In genomic region chr14:96592591-96593388, GRCh38 we compare ENCODE assay signal across 8 cellular contexts.
DNase-seq lines count a peak whose midpoint lies in the region; ATAC-seq and TF ChIP-seq lines count a peak whose summit lies in the region.
"Had no signal": no experiment of that assay in that cellular context is flagged by ENCODE, and none has a peak within 500 bp of the region (broad histone marks: within the 10 kb centered on the region; RNA-seq: fewer than 3 reads in every experiment).

No MANE protein-coding gene starts in this region.

- DNase-seq in HL-60 (ENCODE audit: low read depth in 1 of 2, low spot score in 1 of 2) (peak in 1 of 2 experiments; percentile 14), activated T-cell treated with anti-CD3 and anti-CD28 coated beads for 24 hours (ENCODE audit: low read depth) (peak; percentile 40), esophagus muscularis mucosa (ENCODE audit: extremely low spot score) (no peak), NCI-H524 treated with DMSO at 0.1 percent for 48 hours (lab: John Stamatoyannopoulos, UW) (no peak)
- peak; percentile 72 for DNase-seq in natural killer cell treated with Interleukin-12 subunit alpha and Interleukin-12 subunit beta and Interleukin-15 and Interleukin-18, amount 100 ng/mL, for 72 hours (ENCODE audit: low spot score)

- H3K4me3 Mint-ChIP-seq in natural killer cell treated with Interleukin-12 subunit alpha and Interleukin-12 subunit beta and Interleukin-15 and Interleukin-18, amount 100 ng/mL, for 72 hours: peak overlapping the region; percentile 55

- H3K36me3 ChIP-seq in esophagus muscularis mucosa (no peaks in the 10 kb centered on the region), stomach smooth muscle (ENCODE audit: control insufficient read depth in 2 of 2, insufficient read depth in 2 of 2, low read length in 2 of 2) (no peaks in the 10 kb centered on the region)

- peaks cover 5 to 11% of the 10 kb centered on the region in 2 donors for H3K4me1 Mint-ChIP-seq in natural killer cell treated with Interleukin-12 subunit alpha and Interleukin-12 subunit beta and Interleukin-15 and Interleukin-18, amount 100 ng/mL, for 72 hours (ENCODE audit: low read depth in 2 of 2)

- no peak for TF ChIP-seq POLR2A in esophagus muscularis mucosa (IDR thresholded peaks at IDR 0.05; ENCODE audit: low read depth)

- H3K27ac Mint-ChIP-seq in natural killer cell treated with Interleukin-12 subunit alpha and Interleukin-12 subunit beta and Interleukin-15 and Interleukin-18, amount 100 ng/mL, for 72 hours: no peak overlapping the region

- TF ChIP-seq CTCF in HL-60 (IDR thresholded peaks at IDR 0.05; ENCODE audit: insufficient read depth, low read length): no peak
- TF ChIP-seq CTCF in esophagus muscularis mucosa (IDR thresholded peaks at IDR 0.05): no peak

- ATAC-seq in GM19452 (IDR thresholded peaks at IDR 0.05; ENCODE audit: unreplicated experiment): peak; percentile 56
- ATAC-seq in natural killer cell treated with Interleukin-12 subunit alpha and Interleukin-12 subunit beta and Interleukin-15 and Interleukin-18, amount 100 ng/mL, for 72 hours: peak; percentile 86 to 90

- no peak overlapping the region for H3K27ac ChIP-seq in HL-60 (replicated peaks)
- no peak overlapping the region for H3K27ac ChIP-seq in esophagus muscularis mucosa (replicated peaks in 1 of 4)
- no peak overlapping the region for H3K27ac ChIP-seq in stomach smooth muscle (ENCODE audit: low read length)
- H3K27ac ChIP-seq: epithelial cell of prostate had no signal

- TF ChIP-seq EP300 in esophagus muscularis mucosa (IDR thresholded peaks at IDR 0.05): no peak

- no peak overlapping the region for H3K9ac ChIP-seq in stomach smooth muscle (ENCODE audit: low read length in 2 of 2)

- peaks cover 8 to 26% of the 10 kb centered on the region in 2 donors for H3K27me3 Mint-ChIP-seq in natural killer cell treated with Interleukin-12 subunit alpha and Interleukin-12 subunit beta and Interleukin-15 and Interleukin-18, amount 100 ng/mL, for 72 hours

- H3K4me3 ChIP-seq in HL-60 (replicated peaks; ENCODE audit: insufficient read depth, low read length): peak overlapping the region; percentile 33
- H3K4me3 ChIP-seq in esophagus muscularis mucosa: peak overlapping the region; percentile 44 to 61 (median 47)
- peak overlapping the region; percentile 17 to 64 for H3K4me3 ChIP-seq in stomach smooth muscle (ENCODE audit: low read length in 2 of 2)

- no peaks in the 10 kb centered on the region for H3K36me3 Mint-ChIP-seq in natural killer cell treated with Interleukin-12 subunit alpha and Interleukin-12 subunit beta and Interleukin-15 and Interleukin-18, amount 100 ng/mL, for 72 hours

- H3K27me3 ChIP-seq in HL-60 (ENCODE audit: insufficient read depth, poor library complexity, severe bottlenecking) (no peaks in the 10 kb centered on the region), esophagus muscularis mucosa (peaks cover 0 to 23% (median 4%) of the 10 kb centered on the region in 4 donors), stomach smooth muscle (ENCODE audit: control insufficient read depth in 1 of 2, insufficient read depth in 2 of 2, low read length in 2 of 2) (peaks cover 19 to 31% of the 10 kb centered on the region in 2 donors)

- H3K9me3 Mint-ChIP-seq in natural killer cell treated with Interleukin-12 subunit alpha and Interleukin-12 subunit beta and Interleukin-15 and Interleukin-18, amount 100 ng/mL, for 72 hours: no peaks in the 10 kb centered on the region

- intact Hi-C loops in esophagus muscularis mucosa (cut with DNase I): no loop called here

- H3K9me3 ChIP-seq in esophagus muscularis mucosa (no peaks in the 10 kb centered on the region), stomach smooth muscle (ENCODE audit: control insufficient read depth in 2 of 2, low read length in 2 of 2) (no peaks in the 10 kb centered on the region)

- 23% methylated on average over 19 of the region's 54 CpGs for WGBS in esophagus muscularis mucosa

- H3K4me1 ChIP-seq in esophagus muscularis mucosa: peaks cover 7 to 22% (median 12%) of the 10 kb centered on the region in 4 donors
- H3K4me1 ChIP-seq in stomach smooth muscle (ENCODE audit: control insufficient read depth, insufficient read depth, low read length): peaks cover 8% of the 10 kb centered on the region

Comparison
In these comparisons a context has a peak if more than half of its experiments do, and no peak if none do; other contexts are left out.
1. DNase-seq: peak in activated T-cell treated with anti-CD3 and anti-CD28 coated beads for 24 hours (single experiment) and natural killer cell treated with Interleukin-12 subunit alpha and Interleukin-12 subunit beta and Interleukin-15 and Interleukin-18, amount 100 ng/mL, for 72 hours (single experiment); none in esophagus muscularis mucosa (single experiment) and NCI-H524 treated with DMSO at 0.1 percent for 48 hours (single experiment).
2. Peak in every context shown above with its lines, with median percentiles within 50 percentile points of each other: H3K4me3 ChIP-seq.